Comparison of ENCODE assay signal across 12 cellular contexts in genomic region chr18:34738173-34738894, GRCh38. TPM values are rescaled to one million over a fixed set of nuclear protein-coding genes. Genes with fewer than 3 reads are reported as not detected.
DNase-seq lines count a peak whose midpoint lies in the region; ATAC-seq and TF ChIP-seq lines count a peak whose summit lies in the region.
"Had no signal": no experiment of that assay in that cellular context is flagged by ENCODE, and none has a peak within 500 bp of the region (broad histone marks: within the 10 kb centered on the region; RNA-seq: fewer than 3 reads in every experiment).

No MANE protein-coding gene starts in this region.

- no peak overlapping the region for H2BK120ac ChIP-seq in mesendoderm (ENCODE audit: low read depth, low read length)

- no peak overlapping the region for H3K56ac ChIP-seq in mesendoderm (ENCODE audit: low read length)

- H3K9me3 ChIP-seq in Caco-2: no peaks in the 10 kb centered on the region
- no peaks in the 10 kb centered on the region for H3K9me3 ChIP-seq in suprapubic skin

- H3K18ac ChIP-seq in mesendoderm (ENCODE audit: low read length): no peak overlapping the region

- H3K4ac ChIP-seq in mesendoderm (ENCODE audit: low read depth, low read length): no peak overlapping the region

- peak; percentile 37 to 48 for DNase-seq in Caco-2
- peak; percentile 88 for DNase-seq in NCI-H69 (lab: John Stamatoyannopoulos, UW)
- DNase-seq in epithelial cell of esophagus (ENCODE audit: low read depth): peak; percentile 77
- DNase-seq in mesendoderm: peak; percentile 73
- no peak for DNase-seq in T-cell
- no peak for DNase-seq in endothelial cell (ENCODE audit: low spot score)
- DNase-seq in suprapubic skin (ENCODE audit: low spot score in 2 of 2): no peak
- DNase-seq: CD4-positive, CD25-positive, alpha-beta regulatory T cell; cortex of kidney; NCI-H2029 treated with DMSO at 0.1 percent for 48 hours; T-helper 1 cell had no signal

- H3K36me3 Mint-ChIP-seq in Caco-2 (ENCODE audit: insufficient read depth, unreplicated experiment) (no peaks in the 10 kb centered on the region), T-cell (no peaks in the 10 kb centered on the region), endothelial cell (ENCODE audit: low read depth, unreplicated experiment) (no peaks in the 10 kb centered on the region)
- H3K36me3 Mint-ChIP-seq: CD4-positive, CD25-positive, alpha-beta regulatory T cell had no signal

- no peak for TF ChIP-seq POLR2A in suprapubic skin (IDR thresholded peaks at IDR 0.05)

- BruUV-seq in Caco-2 (replicated peaks; lab: Mats Ljungman, UMichigan): TSS peak; percentile 88

- H3K79me1 ChIP-seq in mesendoderm (ENCODE audit: low read length): no peaks in the 10 kb centered on the region

- intact Hi-C loops in Caco-2 (cut with micrococcal nuclease; ENCODE audit: unreplicated experiment): loop anchor here (1.0 kb wide), 1 partner anchor 20 kb away; no protein-coding TSS in a partner anchor

- CTCF ChIA-PET in Caco-2 (lab: Charles Lee): no interaction called here
- CTCF ChIA-PET in T-cell (lab: Charles Lee): no interaction called here

- TF ChIP-seq CTCF in Caco-2 (IDR thresholded peaks at IDR 0.05; ENCODE audit: insufficient read depth in 1 of 2, low read depth in 1 of 2, low read length in 1 of 2, severe bottlenecking in 1 of 2, unreplicated experiment in 1 of 2) (no peak), epithelial cell of esophagus (IDR thresholded peaks at IDR 0.05; ENCODE audit: insufficient read depth, low read depth, low read length, missing control alignments) (no peak), endothelial cell (IDR thresholded peaks at IDR 0.05; ENCODE audit: unreplicated experiment) (no peak), suprapubic skin (IDR thresholded peaks at IDR 0.05) (no peak)

- H3K4me1 ChIP-seq in Caco-2 (peaks cover 14% of the 10 kb centered on the region), mesendoderm (ENCODE audit: control insufficient read depth, low read depth, low read length) (peaks cover 7% of the 10 kb centered on the region), suprapubic skin (no peaks in the 10 kb centered on the region)

- no peak overlapping the region for H2BK15ac ChIP-seq in mesendoderm (replicated peaks; ENCODE audit: low read depth)

- no peak overlapping the region for H4K5ac ChIP-seq in mesendoderm (ENCODE audit: low read length)

- H3K79me2 ChIP-seq in mesendoderm (ENCODE audit: control insufficient read depth, insufficient read depth, low read length): no peaks in the 10 kb centered on the region

- H3K27ac ChIP-seq in mesendoderm (ENCODE audit: low read depth, low read length) (no peak overlapping the region), suprapubic skin (no peak overlapping the region)

- TF ChIP-seq EP300 in suprapubic skin (IDR thresholded peaks at IDR 0.05): no peak

- H3K36me3 ChIP-seq in Caco-2 (ENCODE audit: control insufficient read depth, insufficient read depth, low read length) (no peaks in the 10 kb centered on the region), mesendoderm (ENCODE audit: control insufficient read depth, insufficient read depth, low read length) (no peaks in the 10 kb centered on the region), suprapubic skin (no peaks in the 10 kb centered on the region)

- H3K4me3 ChIP-seq in Caco-2 (ENCODE audit: low read depth, low read length) (no peak overlapping the region), epithelial cell of esophagus (ENCODE audit: low read length) (no peak overlapping the region), mesendoderm (ENCODE audit: low read length) (no peak overlapping the region), suprapubic skin (no peak overlapping the region)

- no peaks in the 10 kb centered on the region for H3K27me3 Mint-ChIP-seq in Caco-2 (ENCODE audit: insufficient read depth, unreplicated experiment)
- H3K27me3 Mint-ChIP-seq in T-cell: peaks cover 2 to 7% of the 10 kb centered on the region in 2 donors
- peaks cover 1% of the 10 kb centered on the region for H3K27me3 Mint-ChIP-seq in endothelial cell (ENCODE audit: unreplicated experiment)
- H3K27me3 Mint-ChIP-seq: CD4-positive, CD25-positive, alpha-beta regulatory T cell had no signal

- H3K4me1 Mint-ChIP-seq in Caco-2 (ENCODE audit: low read depth, unreplicated experiment) (peaks cover 7% of the 10 kb centered on the region), T-cell (no peaks in the 10 kb centered on the region), endothelial cell (ENCODE audit: unreplicated experiment) (no peaks in the 10 kb centered on the region)
- H3K4me1 Mint-ChIP-seq: CD4-positive, CD25-positive, alpha-beta regulatory T cell had no signal

- WGBS in mesendoderm (ENCODE audit: extremely low coverage, insufficient coverage, low lambda C conversion rate): no CpG with 5 or more reads among the region's 9 CpGs
- WGBS in suprapubic skin: 49% methylated on average over 9 of the region's 9 CpGs

- POLR2A ChIA-PET in Caco-2 (lab: Charles Lee) (no interaction called here), T-cell (lab: Charles Lee) (no interaction called here)

- no peak for ATAC-seq in T-cell (replicated peaks in 1 of 4)
- ATAC-seq in GM18867 (IDR thresholded peaks at IDR 0.05; ENCODE audit: unreplicated experiment): no peak

- no peak overlapping the region for H2AK5ac ChIP-seq in mesendoderm (ENCODE audit: low read length)

- no peak overlapping the region for H4K8ac ChIP-seq in mesendoderm (ENCODE audit: low read depth, low read length)

- no peak overlapping the region for H3K23ac ChIP-seq in mesendoderm (ENCODE audit: low read length)

- no peak overlapping the region for H3K9ac ChIP-seq in mesendoderm (ENCODE audit: low read length)

- H3K4me3 Mint-ChIP-seq in Caco-2 (ENCODE audit: unreplicated experiment): peak overlapping the region; percentile 65
- no peak overlapping the region for H3K4me3 Mint-ChIP-seq in T-cell
- no peak overlapping the region for H3K4me3 Mint-ChIP-seq in endothelial cell (ENCODE audit: unreplicated experiment)
- H3K4me3 Mint-ChIP-seq: CD4-positive, CD25-positive, alpha-beta regulatory T cell had no signal

- H3K9me3 Mint-ChIP-seq in Caco-2 (ENCODE audit: unreplicated experiment) (no peaks in the 10 kb centered on the region), T-cell (no peaks in the 10 kb centered on the region), endothelial cell (ENCODE audit: unreplicated experiment) (no peaks in the 10 kb centered on the region)

- no peak overlapping the region for H3K4me2 ChIP-seq in mesendoderm (ENCODE audit: low read length)

- H2BK5ac ChIP-seq in mesendoderm (ENCODE audit: low read length): no peak overlapping the region

- H3K27ac Mint-ChIP-seq in Caco-2 (ENCODE audit: unreplicated experiment) (peak overlapping the region; percentile 95), T-cell (no peak overlapping the region), endothelial cell (ENCODE audit: unreplicated experiment) (no peak overlapping the region)
- H3K27ac Mint-ChIP-seq: CD4-positive, CD25-positive, alpha-beta regulatory T cell had no signal

- H3K27me3 ChIP-seq in Caco-2 (replicated peaks; ENCODE audit: control insufficient read depth, insufficient read depth, low read length) (no peaks in the 10 kb centered on the region), mesendoderm (ENCODE audit: insufficient read depth, low read length, poor library complexity) (no peaks in the 10 kb centered on the region), suprapubic skin (no peaks in the 10 kb centered on the region)

RNA-seq across cellular contexts. Expression of gene DTNA, which starts 28.2 kb away (rescaled TPM):
- 10.0 and 10.4 TPM in 2 replicates for total RNA-seq in Caco-2 (2022)
- polyA plus RNA-seq in mesendoderm (2013, experiment 1 of 2): 38.8 TPM
- 38.8 TPM for polyA plus RNA-seq in mesendoderm (2013, experiment 2 of 2)
- under 1 TPM in 1 of 5 donors, not detected in 4; 0.18 TPM for total RNA-seq in T-cell
- 17.9 TPM for total RNA-seq in endothelial cell (ENCODE audit: unreplicated experiment)
- 10 to 100 TPM in 1 of 4 donors, 1 to 10 TPM in 3; 3.0 to 15.9 (median 5.1) TPM for total RNA-seq in suprapubic skin
- total RNA-seq: CD4-positive, CD25-positive, alpha-beta regulatory T cell had no signal
- polyA plus RNA-seq: CD4-positive, CD25-positive, alpha-beta regulatory T cell had no signal

Comparison
In these comparisons a context has a peak if more than half of its experiments do, and no peak if none do; other contexts are left out.
1. DNase-seq: peak in Caco-2 (2 of 2), NCI-H69 (single experiment), epithelial cell of esophagus (single experiment) and mesendoderm (single experiment); none in T-cell (0 of 34), endothelial cell (single experiment) and suprapubic skin (0 of 2).